ENCODE assay signal across 8 cellular contexts in genomic region chr6:131061771-131062160, GRCh38. TPM values are rescaled to one million over a fixed set of nuclear protein-coding genes. Genes with fewer than 3 reads are reported as not detected.
DNase-seq lines count a peak whose midpoint lies in the region; ATAC-seq, FAIRE-seq and TF ChIP-seq lines count a peak whose summit lies in the region.

No MANE protein-coding gene starts in this region.

- DNase-seq in GM23248 (peak; percentile 64), T-helper 17 cell (no peak), foreskin fibroblast (peak in 1 of 2 donors; percentile 53), gastrocnemius medialis (no peak), NCI-H1105 (lab: John Stamatoyannopoulos, UW) (no peak), H54 (ENCODE audit: insufficient read length, low spot score) (no peak)

- H3K4me1 ChIP-seq in GM23248 (ENCODE audit: insufficient read depth) (peaks cover 26% of the 10 kb centered on the region), gastrocnemius medialis (peaks cover 4 to 5% of the 10 kb centered on the region in 2 donors)

- no peaks in the 10 kb centered on the region for H4K20me1 ChIP-seq in GM23248 (ENCODE audit: insufficient read depth)

- H3K36me3 Mint-ChIP-seq in T-helper 17 cell (ENCODE audit: low read depth): no peaks in the 10 kb centered on the region

- WGBS in GM23248 (ENCODE audit: low coverage in 1 of 2, low lambda C conversion rate in 2 of 2, missing lambda C conversion rate in 2 of 2), 2 experiments: 1% methylated on average over 10 of the region's 10 CpGs

- H3K4me2 ChIP-seq in GM23248 (ENCODE audit: unreplicated experiment): peak overlapping the region; percentile 95

- peak overlapping the region; percentile 98 for H2AFZ ChIP-seq in GM23248

- no peaks in the 10 kb centered on the region for H3K27me3 Mint-ChIP-seq in T-helper 17 cell

- H3K4me3 ChIP-seq in GM23248: peak overlapping the region; percentile 87
- H3K4me3 ChIP-seq in foreskin fibroblast (ENCODE audit: low read depth in 1 of 2, low read length in 2 of 2): peak overlapping the region; percentile 83 to 90
- H3K4me3 ChIP-seq in gastrocnemius medialis: peak overlapping the region; percentile 77 to 97 (median 86)

- peaks cover 32% of the 10 kb centered on the region for H3K79me2 ChIP-seq in GM23248 (ENCODE audit: insufficient read depth)

- H3K9me2 ChIP-seq in GM23248 (ENCODE audit: insufficient read depth): no peaks in the 10 kb centered on the region

- TF ChIP-seq CTCF in foreskin fibroblast (IDR thresholded peaks at IDR 0.05; ENCODE audit: low read depth, low read length) (no peak), gastrocnemius medialis (IDR thresholded peaks at IDR 0.05 in 4 of 5, conservative IDR thresholded peaks at IDR 0.05 in 1 of 5) (no peak)

- intact Hi-C loops in gastrocnemius medialis (cut with DNase I; ENCODE audit: low total_unique reads): loop anchor here (2.0 to 5.0 kb wide), 2 partner anchors 73 to 174 kb away; partner anchors contain the start of gene AKAP7

- ATAC-seq in T-helper 17 cell (no peak), gastrocnemius medialis (no peak), GM21390 (IDR thresholded peaks at IDR 0.05; ENCODE audit: unreplicated experiment) (no peak), GM19397 (IDR thresholded peaks at IDR 0.05; ENCODE audit: unreplicated experiment) (no peak)

- peaks cover 39% of the 10 kb centered on the region for H3F3A ChIP-seq in GM23248 (ENCODE audit: insufficient read depth)

- H3K27me3 ChIP-seq in GM23248 (replicated peaks; ENCODE audit: insufficient read depth) (no peaks in the 10 kb centered on the region), gastrocnemius medialis (no peaks in the 10 kb centered on the region)

- peaks cover 15% of the 10 kb centered on the region for H3K4me1 Mint-ChIP-seq in T-helper 17 cell

- H3K27ac ChIP-seq in GM23248 (peak overlapping the region; percentile 54), gastrocnemius medialis (peak overlapping the region in 3 of 4 donors; percentile 70 to 83 (median 79))

- no peak for TF ChIP-seq POLR2A in gastrocnemius medialis (IDR thresholded peaks at IDR 0.05)
- no peak for TF ChIP-seq POLR2A in H54 (IDR thresholded peaks at IDR 0.05; ENCODE audit: low read depth, low read length)

- H3K9me3 ChIP-seq in GM23248 (ENCODE audit: low read depth): no peaks in the 10 kb centered on the region
- no peaks in the 10 kb centered on the region for H3K9me3 ChIP-seq in T-helper 17 cell (ENCODE audit: control insufficient read depth, low read length, poor library complexity, severe bottlenecking)
- no peaks in the 10 kb centered on the region for H3K9me3 ChIP-seq in gastrocnemius medialis

- H3K4me3 Mint-ChIP-seq in T-helper 17 cell: peak overlapping the region; percentile 90

- no peaks in the 10 kb centered on the region for H3K36me3 ChIP-seq in GM23248 (ENCODE audit: low read depth)
- no peaks in the 10 kb centered on the region for H3K36me3 ChIP-seq in gastrocnemius medialis

- in situ Hi-C loops in GM23248 (cut with MboI): no loop called here
- in situ Hi-C loops in gastrocnemius medialis (cut with MboI; ENCODE audit: low sequenced_read_pairs in 4 of 4): no loop called here

- peak overlapping the region; percentile 82 for H3K9ac ChIP-seq in GM23248

- no peak for FAIRE-seq in H54 (lab: Jason Lieb, UNC)

- H3K27ac Mint-ChIP-seq in T-helper 17 cell: peak overlapping the region; percentile 12

RNA-seq across cellular contexts. Expression of gene EPB41L2, which starts 1.3 kb away (rescaled TPM):
- 23.2 and 31.9 TPM in 2 replicates for total RNA-seq in GM23248 (2014; rRNA removed; shearing (Covaris generic))
- polyA plus RNA-seq in GM23248 (2016; fragmentation: Nextera tagmentation; extraction: Ambion mirVana): 27.8 and 31.3 TPM in 2 replicates
- total RNA-seq in T-helper 17 cell (10 to 100 TPM; 14.0 to 20.5 TPM), gastrocnemius medialis (10 to 100 TPM; 11.6 to 24.0 (median 14.6) TPM)
